ENCODE assay signal across 8 cellular contexts in genomic region chr14:68792022-68792829, GRCh38. TPM values are rescaled to one million over a fixed set of nuclear protein-coding genes. Genes with fewer than 3 reads are reported as not detected.
DNase-seq lines count a peak whose midpoint lies in the region; ATAC-seq, FAIRE-seq and TF ChIP-seq lines count a peak whose summit lies in the region.

No MANE protein-coding gene starts in this region.

- peak overlapping the region; percentile 85 for H3K56ac ChIP-seq in H1 (replicated peaks; ENCODE audit: insufficient read length, low read depth, low read length)

- ATAC-seq in RWPE2 (ENCODE audit: low read depth) (no peak), GM19351 (IDR thresholded peaks at IDR 0.05; ENCODE audit: unreplicated experiment) (no peak)
- no peak for ATAC-seq in naive thymus-derived CD8-positive, alpha-beta T cell

- TF ChIP-seq EP300 in H1 (IDR thresholded peaks at IDR 0.05; ENCODE audit: borderline replicate concordance in 1 of 2, low read depth in 2 of 2, low read length in 2 of 2), result no peak

- H2BK5ac ChIP-seq in H1 (ENCODE audit: low read depth, low read length), result peak overlapping the region; percentile 97

- TF ChIP-seq RAD21 in H1 (IDR thresholded peaks at IDR 0.05 in 1 of 2, conservative IDR thresholded peaks at IDR 0.05 in 1 of 2; ENCODE audit: low read depth in 2 of 2, low read length in 2 of 2), result no peak

- H2BK20ac ChIP-seq in H1 (ENCODE audit: low read length), result no peak overlapping the region

- TF ChIP-seq POLR2A in GM18951 (IDR thresholded peaks at IDR 0.05; ENCODE audit: extremely low read depth, insufficient read depth, insufficient read length) (peak; percentile 5), H1 (IDR thresholded peaks at IDR 0.05; ENCODE audit: control extremely low read depth in 1 of 2, low read depth in 2 of 2, low read length in 2 of 2) (peak in 1 of 2 experiments; percentile 50; a peak in 2 of 3 replicates)

- H2AK5ac ChIP-seq in H1 (ENCODE audit: low read depth, low read length), result no peak overlapping the region; the same call in none of the 2 replicates

- peak overlapping the region; percentile 97 for H2BK12ac ChIP-seq in H1 (ENCODE audit: low read depth, low read length)

- no peak for FAIRE-seq in H1 (lab: Jason Lieb, UNC)

- peak overlapping the region; percentile 84 to 97 for H3K4me2 ChIP-seq in H1 (ENCODE audit: insufficient read depth in 1 of 2, low read depth in 2 of 2, low read length in 2 of 2)

- H3K4me1 Mint-ChIP-seq in naive thymus-derived CD8-positive, alpha-beta T cell, result peaks cover 21 to 58% (median 40%) of the 10 kb centered on the region in 4 donors

- no peak overlapping the region for H2AFZ ChIP-seq in H1 (ENCODE audit: low read length)

- peak overlapping the region; percentile 39 for H4K5ac ChIP-seq in H1 (ENCODE audit: insufficient read length, low read depth, low read length)

- H3K23me2 ChIP-seq in H1 (ENCODE audit: low read depth, low read length), result peaks cover 17% of the 10 kb centered on the region; the same call in 1 of the 2 replicates

- H3K4me1 ChIP-seq in RWPE2 (ENCODE audit: insufficient read depth, poor library complexity, severe bottlenecking), result peaks cover 13% of the 10 kb centered on the region
- H3K4me1 ChIP-seq in H1 (replicated peaks in 1 of 4; ENCODE audit: control insufficient read depth in 3 of 4, insufficient read depth in 4 of 4, low read length in 3 of 4), result peaks cover 5 to 27% (median 17%) of the 10 kb centered on the region in 4 experiments

- peak overlapping the region; percentile 86 to 100 (median 92) for H3K4me3 Mint-ChIP-seq in naive thymus-derived CD8-positive, alpha-beta T cell

- H3K9me3 Mint-ChIP-seq in naive thymus-derived CD8-positive, alpha-beta T cell, result no peaks in the 10 kb centered on the region

- peak overlapping the region; percentile 83 for H3K14ac ChIP-seq in H1 (ENCODE audit: insufficient read length)

- H2BK120ac ChIP-seq in H1 (replicated peaks; ENCODE audit: low read depth, low read length), result peak overlapping the region; percentile 34

- H3K27me3 ChIP-seq in RWPE2 (ENCODE audit: insufficient read depth, poor library complexity, severe bottlenecking) (no peaks in the 10 kb centered on the region), H1 (replicated peaks in 1 of 4; ENCODE audit: control insufficient read depth in 3 of 4, extremely low read depth in 1 of 4, insufficient read depth in 3 of 4, low read length in 3 of 4) (no peaks in the 10 kb centered on the region)

- CTCF ChIA-PET in H1 (lab: Charles Lee; ENCODE audit: partially characterized antibody), result interaction anchor here (0.6 to 5.9 kb wide), 6 partner anchors 9 to 1133 kb away, joined by 3 to 60 read pairs (median 3); no protein-coding TSS in a partner anchor

- H4K8ac ChIP-seq in H1 (ENCODE audit: extremely low read depth, insufficient read depth, low read length), result peak overlapping the region; percentile 98

- 2% methylated on average over 34 of the region's 35 CpGs; no CpG with 5 or more reads in 1 of the 2 experiments for WGBS in H1 (ENCODE audit: extremely low coverage in 1 of 2, insufficient coverage in 1 of 2, insufficient read length in 1 of 2, insufficient replicate concordance in 2 of 2, low coverage in 1 of 2, low lambda C conversion rate in 2 of 2, missing lambda C conversion rate in 1 of 2), 2 experiments

- peak overlapping the region; percentile 63 for H3K4ac ChIP-seq in H1 (replicated peaks; ENCODE audit: insufficient read length, low read depth, low read length)

- DNase-seq in RWPE2 (ENCODE audit: low spot score) (peak; percentile 54), H1 (ENCODE audit: low read depth in 1 of 2, low spot score in 2 of 2) (no peak), NCI-H748 treated with DMSO at 0.1 percent for 48 hours (lab: John Stamatoyannopoulos, UW) (no peak), DMS153 treated with DMSO at 0.1 percent for 48 hours (lab: John Stamatoyannopoulos, UW; ENCODE audit: unreplicated experiment) (no peak), SW 1271 (lab: John Stamatoyannopoulos, UW) (no peak)
- DNase-seq in naive thymus-derived CD8-positive, alpha-beta T cell, result peak in 2 of 10 donors; percentile 21 to 61

- in situ Hi-C loops in GM18951 (cut with MboI; ENCODE audit: low sequenced_read_pairs, unreplicated experiment), result loop anchor here (10.0 kb wide), 1 partner anchor 517 kb away; no protein-coding TSS in a partner anchor

- H3K9ac ChIP-seq in H1 (replicated peaks in 1 of 4; ENCODE audit: extremely low read depth in 1 of 4, low read depth in 3 of 4, low read length in 3 of 4), result peak overlapping the region; percentile 81 to 97 (median 97)

- peaks cover 31% of the 10 kb centered on the region in 2 experiments for H4K20me1 ChIP-seq in H1 (replicated peaks in 1 of 2; ENCODE audit: control insufficient read depth in 1 of 2, insufficient read depth in 2 of 2, low read length in 2 of 2)

- H3K79me1 ChIP-seq in H1 (ENCODE audit: low read depth, low read length), result peaks cover 9% of the 10 kb centered on the region; the same call in 1 of the 2 replicates

- peak overlapping the region; percentile 83 for H4K91ac ChIP-seq in H1 (replicated peaks; ENCODE audit: insufficient read length, low read length)

- H3K36me3 ChIP-seq in RWPE2 (ENCODE audit: low read depth) (peaks cover 57% of the 10 kb centered on the region), H1 (ENCODE audit: control insufficient read depth in 2 of 4, insufficient read depth in 4 of 4, low read length in 3 of 4) (peaks cover 18 to 35% (median 27%) of the 10 kb centered on the region in 4 experiments)

- H3K79me2 ChIP-seq in H1 (ENCODE audit: control insufficient read depth in 1 of 2, insufficient read depth in 2 of 2, low read length in 2 of 2), result peaks cover 26 to 55% of the 10 kb centered on the region in 2 experiments

- POLR2A ChIA-PET in H1 (lab: Charles Lee; ENCODE audit: partially characterized antibody), result interaction anchor here (0.7 to 9.6 kb wide), 44 partner anchors 11 to 1063 kb away, joined by 3 to 222 read pairs (median 5); no protein-coding TSS in a partner anchor
- POLR2A ChIA-PET in naive thymus-derived CD8-positive, alpha-beta T cell (lab: Charles Lee), result interaction anchor here (0.5 to 15.3 kb wide), 38 partner anchors 11 to 853 kb away, joined by 3 to 1375 read pairs (median 4); no protein-coding TSS in a partner anchor

- H2BK15ac ChIP-seq in H1 (ENCODE audit: low read length), result no peak overlapping the region

- no peak overlapping the region for H3K23ac ChIP-seq in H1 (ENCODE audit: insufficient read length)

- H3K9me3 ChIP-seq in RWPE2 (ENCODE audit: severe bottlenecking) (no peaks in the 10 kb centered on the region), H1 (ENCODE audit: insufficient read depth in 2 of 2, low read depth in 1 of 2, low read length in 1 of 2) (no peaks in the 10 kb centered on the region)

- TF ChIP-seq CTCF in RWPE2 (IDR thresholded peaks at IDR 0.05; ENCODE audit: poor library complexity, severe bottlenecking), result no peak
- no peak for TF ChIP-seq CTCF in H1 (IDR thresholded peaks at IDR 0.05; ENCODE audit: control extremely low read depth in 1 of 3, insufficient read depth in 1 of 3, low read depth in 1 of 3, low read length in 3 of 3)

- peaks cover 25 to 50% (median 31%) of the 10 kb centered on the region in 3 donors for H3K36me3 Mint-ChIP-seq in naive thymus-derived CD8-positive, alpha-beta T cell

- H3K27ac Mint-ChIP-seq in naive thymus-derived CD8-positive, alpha-beta T cell, result peak overlapping the region; percentile 91 to 100 (median 99)

- H3K18ac ChIP-seq in H1 (ENCODE audit: extremely low read depth, low read length), result peak overlapping the region; percentile 98

- peak overlapping the region; percentile 82 for H3K4me3 ChIP-seq in RWPE2 (ENCODE audit: severe bottlenecking)
- peak overlapping the region; percentile 79 to 99 (median 94) for H3K4me3 ChIP-seq in H1 (ENCODE audit: extremely low read depth in 1 of 4, insufficient read depth in 2 of 4, low read depth in 3 of 4, low read length in 4 of 4)

- H3K27ac ChIP-seq in RWPE2 (ENCODE audit: poor library complexity, severe bottlenecking) (peak overlapping the region; percentile 99), H1 (ENCODE audit: low read depth, low read length) (peak overlapping the region; percentile 96)

- H3K27me3 Mint-ChIP-seq in naive thymus-derived CD8-positive, alpha-beta T cell, result peaks cover 0 to 2% (median 0%) of the 10 kb centered on the region in 5 donors

TF ChIP-seq in H1, 55 proteins besides CTCF, POLR2A, EP300 and RAD21:
- TF ChIP-seq RNF2 (IDR thresholded peaks at IDR 0.05; ENCODE audit: borderline replicate concordance, low read depth, low read length, missing control alignments, poor library complexity, severe bottlenecking) (no peak), SUZ12 (IDR thresholded peaks at IDR 0.05; ENCODE audit: low read length) (no peak), HDAC2 (IDR thresholded peaks at IDR 0.05; ENCODE audit: borderline replicate concordance in 1 of 2, low read depth in 2 of 2, low read length in 2 of 2) (no peak; a peak in 1 of 4 replicates), GABPA (IDR thresholded peaks at IDR 0.05; ENCODE audit: borderline replicate concordance, insufficient read depth, low read length) (no peak), NANOG (IDR thresholded peaks at IDR 0.05; ENCODE audit: insufficient read depth, low read depth, low read length, poor library complexity, severe bottlenecking) (no peak), KDM4A (IDR thresholded peaks at IDR 0.05; ENCODE audit: low read depth, low read length, severe bottlenecking) (no peak), PHF8 (conservative IDR thresholded peaks at IDR 0.05; ENCODE audit: low read depth, low read length) (no peak), HDAC6 (IDR thresholded peaks at IDR 0.05; ENCODE audit: low read depth, low read length) (no peak), CHD2 (IDR thresholded peaks at IDR 0.05; ENCODE audit: low read length) (peak; percentile 67; the same call in 1 of the 2 replicates), POLR2AphosphoS5 (IDR thresholded peaks at IDR 0.05; ENCODE audit: low read depth, low read length) (peak; percentile 71; the same call in 1 of the 2 replicates), CBX8 (IDR thresholded peaks at IDR 0.05; ENCODE audit: borderline replicate concordance, low read depth, low read length) (no peak)

RNA-seq across cellular contexts. Expression of gene ZFP36L1, which starts 0.6 kb away (rescaled TPM):
- 132 TPM in 2 replicates for total RNA-seq in H1 (2021; fragmentation: NEBNext Ultra II Directional; extraction: Animal tissue kit (Norgen Biotek cat#: 25700))
- 80.4 and 136 TPM in 2 replicates for polyA plus RNA-seq in H1 (2011; rRNA removed)
- 61.9 TPM for polyA plus RNA-seq in H1 (2011; cell fraction: cytosol; rRNA removed)
- polyA plus RNA-seq in H1 (2011; cell fraction: nucleus; rRNA removed), result 90.3 TPM
- 89.6 to 126 TPM (median 117 TPM) in 4 replicates for polyA plus RNA-seq in H1 (2012, experiment 1 of 2)
- 56.1 TPM for polyA plus RNA-seq in H1 (2012, experiment 2 of 2)
- 127 TPM for polyA plus RNA-seq in H1 (2013, experiment 1 of 2)
- polyA plus RNA-seq in H1 (2013, experiment 2 of 2), result 135 TPM
- polyA minus RNA-seq in H1 (2011; rRNA and poly(A)+ RNA removed), result 19.5 and 20.6 TPM in 2 replicates
- 132 TPM for polyA minus RNA-seq in H1 (2011; cell fraction: cytosol; rRNA and poly(A)+ RNA removed)
- polyA minus RNA-seq in H1 (2011; cell fraction: nucleus; rRNA and poly(A)+ RNA removed), result 67.3 TPM
- total RNA-seq in naive thymus-derived CD8-positive, alpha-beta T cell, result 100 to 1,000 TPM; 201 to 222 TPM
- polyA plus RNA-seq in naive thymus-derived CD8-positive, alpha-beta T cell, result 100 to 1,000 TPM; 122 to 142 (median 134) TPM
